ENCODE assay signal across 29 cellular contexts in genomic region chr3:170317954-170318353, GRCh38.
"Had no signal": no experiment of that assay in that cellular context is flagged by ENCODE, and none has a peak within 500 bp of the region (broad histone marks: within the 10 kb centered on the region; RNA-seq: fewer than 3 reads in every experiment).

No MANE protein-coding gene starts in this region.

- ATAC-seq: activated CD4-positive, alpha-beta T cell treated with anti-CD3 and anti-CD28 coated beads for 36 hours; activated CD4-positive, CD25-positive, alpha-beta regulatory T cell treated with anti-CD3 and anti-CD28 coated beads, Interleukin-2, amount 50 U/mL, for 24 hours; activated CD8-positive, alpha-beta T cell treated with anti-CD3 and anti-CD28 coated beads, Interleukin-2, amount 10 ng/mL, durations not matched to agents 7 days and 5 days; activated naive CD4-positive, alpha-beta T cell treated with anti-CD3 and anti-CD28 coated beads, Interleukin-2, amount 50 U/mL, for 72 hours; WTC11 had no signal

- FAIRE-seq: bronchial epithelial cell, TTC549 had no signal

- H3K36me3 Mint-ChIP-seq: activated naive CD4-positive, alpha-beta T cell treated with anti-CD3 and anti-CD28 coated beads, Interleukin-2, amount 50 U/mL, for 72 hours; brain; WTC11 had no signal

- H3K4me1 Mint-ChIP-seq: activated CD4-positive, alpha-beta T cell treated with anti-CD3 and anti-CD28 coated beads for 36 hours; activated CD4-positive, alpha-beta T cell treated with anti-CD3 and anti-CD28 coated beads, Interleukin-2, amount 10 ng/mL, durations not matched to agents 7 days and 5 days; central memory CD8-positive, alpha-beta T cell had no signal

- H3K4me3 Mint-ChIP-seq: activated CD4-positive, alpha-beta T cell treated with anti-CD3 and anti-CD28 coated beads for 36 hours; activated CD4-positive, alpha-beta T cell treated with anti-CD3 and anti-CD28 coated beads, Interleukin-2, amount 10 ng/mL, durations not matched to agents 7 days and 5 days; activated CD8-positive, alpha-beta T cell treated with anti-CD3 and anti-CD28 coated beads, Interleukin-2, amount 10 ng/mL, durations not matched to agents 7 days and 5 days; activated naive CD4-positive, alpha-beta T cell treated with anti-CD3 and anti-CD28 coated beads for 36 hours; activated T-cell treated with anti-CD3 and anti-CD28 coated beads, Interleukin-2, amount 50 U/mL, for 24 hours; brain; central memory CD8-positive, alpha-beta T cell; T-helper 2 cell treated with Interferon-gamma antibody and Interleukin-4, amounts not matched to agents 5 μg/mL and 100 μg/mL, for 36 hours; WTC11 had no signal

- H3K27ac ChIP-seq: SJCRH30, SK-N-MC had no signal

- H3K27me3 Mint-ChIP-seq: activated CD4-positive, alpha-beta T cell treated with anti-CD3 and anti-CD28 coated beads for 36 hours; activated T-cell treated with anti-CD3 and anti-CD28 coated beads, Interleukin-2, amount 50 U/mL, for 24 hours; brain had no signal

- H3K4me3 ChIP-seq: SJCRH30, SK-N-MC had no signal

- H3K27ac Mint-ChIP-seq: activated CD4-positive, alpha-beta T cell treated with anti-CD3 and anti-CD28 coated beads for 36 hours; activated CD4-positive, alpha-beta T cell treated with anti-CD3 and anti-CD28 coated beads, Interleukin-2, amount 10 ng/mL, durations not matched to agents 7 days and 5 days; activated CD8-positive, alpha-beta T cell treated with anti-CD3 and anti-CD28 coated beads, Interleukin-2, amount 10 ng/mL, durations not matched to agents 7 days and 5 days; activated naive CD4-positive, alpha-beta T cell treated with anti-CD3 and anti-CD28 coated beads for 36 hours; activated naive CD4-positive, alpha-beta T cell treated with anti-CD3 and anti-CD28 coated beads, Interleukin-2, amount 50 U/mL, for 72 hours; activated T-cell treated with anti-CD3 and anti-CD28 coated beads, Interleukin-2, amount 50 U/mL, for 24 hours; activated T-helper 2 cell treated with anti-CD3 and anti-CD28 coated beads, Interferon-gamma antibody, Interleukin-2, Interleukin-4, amounts not matched to agents 10 μg/mL and 5 μg/mL and 100 μg/mL, durations not matched to agents 14 hours and 24 hours and 36 hours; T-helper 2 cell treated with Interferon-gamma antibody and Interleukin-4, amounts not matched to agents 5 μg/mL and 100 μg/mL, for 36 hours; WTC11 had no signal

- H3K9me3 Mint-ChIP-seq: activated CD4-positive, alpha-beta T cell treated with anti-CD3 and anti-CD28 coated beads, Interleukin-2, amount 10 ng/mL, durations not matched to agents 7 days and 5 days; activated naive CD4-positive, alpha-beta T cell treated with anti-CD3 and anti-CD28 coated beads for 36 hours; activated naive CD4-positive, alpha-beta T cell treated with anti-CD3 and anti-CD28 coated beads, Interleukin-2, amount 50 U/mL, for 72 hours; activated T-cell treated with anti-CD3 and anti-CD28 coated beads, Interleukin-2, amount 50 U/mL, for 24 hours; activated T-helper 2 cell treated with anti-CD3 and anti-CD28 coated beads, Interferon-gamma antibody, Interleukin-2, Interleukin-4, amounts not matched to agents 10 μg/mL and 5 μg/mL and 100 μg/mL, durations not matched to agents 14 hours and 24 hours and 36 hours; brain; central memory CD8-positive, alpha-beta T cell; T-helper 2 cell treated with Interferon-gamma antibody and Interleukin-4, amounts not matched to agents 5 μg/mL and 100 μg/mL, for 36 hours; WTC11 had no signal

- H3K36me3 ChIP-seq: SJCRH30 had no signal

- H3K9me3 ChIP-seq: SJCRH30 had no signal

- H3K27me3 ChIP-seq: SJCRH30 had no signal

- DNase-seq: activated CD4-positive, alpha-beta T cell treated with anti-CD3 and anti-CD28 coated beads for 36 hours; activated CD4-positive, alpha-beta T cell treated with anti-CD3 and anti-CD28 coated beads, Interleukin-2, amount 10 ng/mL, durations not matched to agents 7 days and 5 days; activated CD4-positive, alpha-beta T cell treated with anti-CD3 and anti-CD28 coated beads, Interleukin-2, amount 50 U/mL, for 48 hours; activated CD8-positive, alpha-beta T cell treated with anti-CD3 and anti-CD28 coated beads, Interleukin-2, amount 10 ng/mL, durations not matched to agents 7 days and 5 days; activated gamma-delta T cell; activated naive CD4-positive, alpha-beta T cell treated with anti-CD3 and anti-CD28 coated beads for 36 hours; activated T-cell treated with anti-CD3 and anti-CD28 coated beads, Interleukin-2, amount 50 U/mL, for 24 hours; anterior cingulate cortex; Karpas-422; KBM-7; NCI-H1105; NCI-H1417 treated with DMSO at 0.1 percent for 48 hours; NCI-H1694; NCI-H1930; NCI-H2081 treated with DMSO at 0.1 percent for 48 hours; NCI-H345; NCI-H524 treated with DMSO at 0.1 percent for 48 hours; SHP77; SJCRH30 had no signal
